9 cellular contexts compared by ENCODE assay signal in the genomic region with DNA sequence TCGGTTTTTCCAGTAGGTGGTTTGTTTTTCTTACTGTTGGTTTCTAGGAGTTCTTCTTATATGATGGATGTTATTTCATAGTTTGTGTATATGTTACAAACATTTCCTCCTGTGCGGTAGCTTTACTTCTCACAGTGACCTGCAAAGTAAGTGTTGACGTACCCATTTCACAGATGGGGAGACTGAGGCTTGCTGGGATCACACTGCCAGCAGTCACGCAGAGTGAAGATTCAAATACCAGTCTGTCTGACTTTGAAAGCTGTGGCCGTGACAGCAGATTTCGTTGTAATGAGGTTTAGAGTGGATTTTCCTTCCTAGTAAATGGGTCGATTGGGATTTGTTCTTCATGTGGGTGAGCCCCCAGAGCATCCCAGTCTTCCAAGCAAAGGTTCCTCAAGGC. TPM values are rescaled to one million over a fixed set of nuclear protein-coding genes. Genes with fewer than 3 reads are reported as not detected.
"Had no signal": no experiment of that assay in that cellular context is flagged by ENCODE, and none has a peak within 500 bp of the region (broad histone marks: within the 10 kb centered on the region; RNA-seq: fewer than 3 reads in every experiment).

No MANE protein-coding gene starts in this region.

- H3K36me3 Mint-ChIP-seq: IgD-negative memory B cell had no signal

- FAIRE-seq: H54, HTR-8/SVneo had no signal

- H3K4me1 Mint-ChIP-seq: IgD-negative memory B cell had no signal

- DNase-seq: GM23248, GOT3, H9, HCEC 1CT, KG1 had no signal

- H3K4me3 ChIP-seq: GM23248 had no signal

- H3K27ac ChIP-seq: GM23248 had no signal

- H3K4me3 Mint-ChIP-seq: H9, IgD-negative memory B cell had no signal

- H3K9ac ChIP-seq: GM23248 had no signal

- H3K9me3 Mint-ChIP-seq: H9, IgD-negative memory B cell had no signal

- H2AFZ ChIP-seq: GM23248 had no signal

RNA-seq across cellular contexts. Expression of a gene that starts 13.0 kb away (rescaled TPM):
- total RNA-seq: GM23248, H9, HT-29 had no signal
- polyA plus RNA-seq: GM23248, IgD-negative memory B cell had no signal

RNA-seq across cellular contexts. Expression of a gene that starts 40.0 kb away (rescaled TPM):
- total RNA-seq: GM23248, HT-29 had no signal
- polyA plus RNA-seq: GM23248, IgD-negative memory B cell had no signal
